In the genomic region with DNA sequence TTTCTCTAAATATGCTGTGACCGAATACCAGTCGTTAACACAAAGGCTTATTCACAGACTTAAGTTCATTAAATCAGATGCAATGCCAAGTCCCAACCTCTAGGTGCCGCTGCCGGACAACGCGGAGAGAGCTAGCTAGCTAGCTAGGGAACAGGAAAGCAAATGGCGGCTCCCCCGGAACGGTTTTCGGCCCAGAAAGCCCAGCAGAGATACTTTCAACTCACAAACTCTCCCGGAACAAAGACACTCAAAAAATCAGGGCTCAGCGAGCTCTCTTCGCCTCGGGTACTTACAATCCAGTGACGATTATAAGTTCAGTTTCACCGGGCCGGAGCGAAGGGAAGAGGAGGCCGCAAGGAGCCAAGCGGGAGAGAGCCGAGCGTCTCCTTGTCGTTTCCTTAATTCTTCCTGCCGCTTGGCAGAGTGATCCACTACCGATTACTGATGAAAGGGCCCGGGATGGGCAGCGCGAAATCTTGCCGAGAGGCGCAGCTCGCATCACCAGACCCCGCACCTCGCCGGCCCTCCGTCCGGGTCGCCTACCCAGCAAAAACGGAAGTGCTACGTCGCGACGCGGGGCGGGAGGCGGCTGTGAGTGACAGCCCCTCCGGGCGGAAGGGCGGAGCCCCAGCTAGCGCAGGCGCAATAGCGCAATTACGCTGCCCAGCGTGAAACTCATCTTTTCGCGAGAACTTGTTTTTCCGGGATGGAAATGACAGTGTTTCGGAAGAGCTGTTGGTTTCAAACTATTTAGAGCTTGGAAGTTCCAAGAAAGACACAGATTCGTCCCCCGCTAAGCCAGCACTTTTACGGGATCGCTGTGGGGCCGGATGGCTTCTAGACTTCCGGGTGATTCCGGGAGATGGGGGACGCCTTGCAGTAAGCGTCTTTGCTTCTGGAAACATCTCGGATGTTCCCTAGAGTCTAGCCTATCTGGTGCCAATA, we compare ENCODE assay signal across 1 cellular context.
TF ChIP-seq lines count a peak whose summit lies in the region.

A gene with protein sequence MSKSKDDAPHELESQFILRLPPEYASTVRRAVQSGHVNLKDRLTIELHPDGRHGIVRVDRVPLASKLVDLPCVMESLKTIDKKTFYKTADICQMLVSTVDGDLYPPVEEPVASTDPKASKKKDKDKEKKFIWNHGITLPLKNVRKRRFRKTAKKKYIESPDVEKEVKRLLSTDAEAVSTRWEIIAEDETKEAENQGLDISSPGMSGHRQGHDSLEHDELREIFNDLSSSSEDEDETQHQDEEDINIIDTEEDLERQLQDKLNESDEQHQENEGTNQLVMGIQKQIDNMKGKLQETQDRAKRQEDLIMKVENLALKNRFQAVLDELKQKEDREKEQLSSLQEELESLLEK (minus strand): TSS at position 560 of the 945 bp plus-strand sequence. CDS start 740 bp downstream, outside the sequence.

TF ChIP-seq in K562, 482 proteins besides CTCF, POLR2A, EP300 and RAD21 (continued from another document and continues in another):
- TF ChIP-seq, protein P1, sequence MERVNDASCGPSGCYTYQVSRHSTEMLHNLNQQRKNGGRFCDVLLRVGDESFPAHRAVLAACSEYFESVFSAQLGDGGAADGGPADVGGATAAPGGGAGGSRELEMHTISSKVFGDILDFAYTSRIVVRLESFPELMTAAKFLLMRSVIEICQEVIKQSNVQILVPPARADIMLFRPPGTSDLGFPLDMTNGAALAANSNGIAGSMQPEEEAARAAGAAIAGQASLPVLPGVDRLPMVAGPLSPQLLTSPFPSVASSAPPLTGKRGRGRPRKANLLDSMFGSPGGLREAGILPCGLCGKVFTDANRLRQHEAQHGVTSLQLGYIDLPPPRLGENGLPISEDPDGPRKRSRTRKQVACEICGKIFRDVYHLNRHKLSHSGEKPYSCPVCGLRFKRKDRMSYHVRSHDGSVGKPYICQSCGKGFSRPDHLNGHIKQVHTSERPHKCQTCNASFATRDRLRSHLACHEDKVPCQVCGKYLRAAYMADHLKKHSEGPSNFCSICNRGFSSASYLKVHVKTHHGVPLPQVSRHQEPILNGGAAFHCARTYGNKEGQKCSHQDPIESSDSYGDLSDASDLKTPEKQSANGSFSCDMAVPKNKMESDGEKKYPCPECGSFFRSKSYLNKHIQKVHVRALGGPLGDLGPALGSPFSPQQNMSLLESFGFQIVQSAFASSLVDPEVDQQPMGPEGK (CRISPR knock-in tag; IDR thresholded peaks at IDR 0.05; ENCODE audit: borderline replicate concordance), result 0 out of 2 replicates have a peak, but pooled peaks have one; percentile 55
- TF ChIP-seq ZNF408 (CRISPR knock-in tag; IDR thresholded peaks at IDR 0.05; ENCODE audit: low read depth) (no peak), ZNF79 (CRISPR knock-in tag; IDR thresholded peaks at IDR 0.05; ENCODE audit: low read depth) (peak; percentile 56; the same call in 1 of the 2 replicates), KLF1 (tag; IDR thresholded peaks at IDR 0.05) (peak; percentile 93), ESRRA (IDR thresholded peaks at IDR 0.05; ENCODE audit: borderline replicate concordance, low read depth) (0 out of 2 replicates have a peak, but pooled peaks have one; percentile 24), ATF7 (IDR thresholded peaks at IDR 0.05) (peak; percentile 72), TAF9B (IDR thresholded peaks at IDR 0.05; ENCODE audit: partially characterized antibody) (peak; percentile 89), ZNF830 (CRISPR knock-in tag; IDR thresholded peaks at IDR 0.05) (peak; percentile 82; the same call in 1 of the 2 replicates), HDAC8 (tag; IDR thresholded peaks at IDR 0.05) (no peak), FOXA1 (IDR thresholded peaks at IDR 0.05; ENCODE audit: borderline replicate concordance) (no peak), JUND (IDR thresholded peaks at IDR 0.05; ENCODE audit: borderline replicate concordance, low read depth, low read length) (peak; percentile 46), JUND (tag; IDR thresholded peaks at IDR 0.05; ENCODE audit: borderline replicate concordance, low read depth, low read length) (no peak; the same call in 1 of the 3 replicates), SIN3A (IDR thresholded peaks at IDR 0.05; ENCODE audit: borderline replicate concordance in 2 of 2, control insufficient read depth in 1 of 2, low read depth in 2 of 2, low read length in 2 of 2) (peak in 1 of 2 experiments; percentile 16; a peak in 1 of 4 replicates), ILF3 (IDR thresholded peaks at IDR 0.05; ENCODE audit: borderline replicate concordance) (peak; percentile 95), MTA2 (IDR thresholded peaks at IDR 0.05; ENCODE audit: low read depth) (no peak), ZBED1 (IDR thresholded peaks at IDR 0.05) (peak; percentile 86), PCBP2 (IDR thresholded peaks at IDR 0.05; ENCODE audit: low read depth, low read length, poor library complexity, severe bottlenecking) (no peak), ARID1B (IDR thresholded peaks at IDR 0.05) (peak; percentile 25; the same call in 1 of the 2 replicates), MTA3 (IDR thresholded peaks at IDR 0.05; ENCODE audit: borderline replicate concordance) (0 out of 2 replicates have a peak, but pooled peaks have one; percentile 47), MEIS2 (IDR thresholded peaks at IDR 0.05; ENCODE audit: partially characterized antibody) (peak; percentile 91), SP1 (CRISPR knock-in tag; IDR thresholded peaks at IDR 0.05) (0 out of 2 replicates have a peak, but pooled peaks have one; percentile 13), MBD2 (IDR thresholded peaks at IDR 0.05; ENCODE audit: borderline replicate concordance, low read depth) (peak; percentile 67; the same call in 1 of the 2 replicates), PML (IDR thresholded peaks at IDR 0.05; ENCODE audit: low read length) (peak; percentile 89), SMARCA4 (IDR thresholded peaks at IDR 0.05) (peak; percentile 88), MYNN (IDR thresholded peaks at IDR 0.05) (no peak), MYNN (CRISPR knock-in tag; IDR thresholded peaks at IDR 0.05) (0 out of 2 replicates have a peak, but pooled peaks have one; percentile 48)
- TF ChIP-seq, protein P2, sequence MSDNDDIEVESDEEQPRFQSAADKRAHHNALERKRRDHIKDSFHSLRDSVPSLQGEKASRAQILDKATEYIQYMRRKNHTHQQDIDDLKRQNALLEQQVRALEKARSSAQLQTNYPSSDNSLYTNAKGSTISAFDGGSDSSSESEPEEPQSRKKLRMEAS (CRISPR knock-in tag; IDR thresholded peaks at IDR 0.05), result peak; percentile 43; the same call in 1 of the 2 replicates
- TF ChIP-seq, protein P3, sequence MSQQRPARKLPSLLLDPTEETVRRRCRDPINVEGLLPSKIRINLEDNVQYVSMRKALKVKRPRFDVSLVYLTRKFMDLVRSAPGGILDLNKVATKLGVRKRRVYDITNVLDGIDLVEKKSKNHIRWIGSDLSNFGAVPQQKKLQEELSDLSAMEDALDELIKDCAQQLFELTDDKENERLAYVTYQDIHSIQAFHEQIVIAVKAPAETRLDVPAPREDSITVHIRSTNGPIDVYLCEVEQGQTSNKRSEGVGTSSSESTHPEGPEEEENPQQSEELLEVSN (IDR thresholded peaks at IDR 0.05; ENCODE audit: borderline replicate concordance in 1 of 2, extremely low read depth in 1 of 2, insufficient read depth in 1 of 2, insufficient read length in 1 of 2, low read depth in 1 of 2, low read length in 1 of 2, poor library complexity in 1 of 2, severe bottlenecking in 1 of 2), result peak; percentile 61 to 80
- TF ChIP-seq, protein P4, sequence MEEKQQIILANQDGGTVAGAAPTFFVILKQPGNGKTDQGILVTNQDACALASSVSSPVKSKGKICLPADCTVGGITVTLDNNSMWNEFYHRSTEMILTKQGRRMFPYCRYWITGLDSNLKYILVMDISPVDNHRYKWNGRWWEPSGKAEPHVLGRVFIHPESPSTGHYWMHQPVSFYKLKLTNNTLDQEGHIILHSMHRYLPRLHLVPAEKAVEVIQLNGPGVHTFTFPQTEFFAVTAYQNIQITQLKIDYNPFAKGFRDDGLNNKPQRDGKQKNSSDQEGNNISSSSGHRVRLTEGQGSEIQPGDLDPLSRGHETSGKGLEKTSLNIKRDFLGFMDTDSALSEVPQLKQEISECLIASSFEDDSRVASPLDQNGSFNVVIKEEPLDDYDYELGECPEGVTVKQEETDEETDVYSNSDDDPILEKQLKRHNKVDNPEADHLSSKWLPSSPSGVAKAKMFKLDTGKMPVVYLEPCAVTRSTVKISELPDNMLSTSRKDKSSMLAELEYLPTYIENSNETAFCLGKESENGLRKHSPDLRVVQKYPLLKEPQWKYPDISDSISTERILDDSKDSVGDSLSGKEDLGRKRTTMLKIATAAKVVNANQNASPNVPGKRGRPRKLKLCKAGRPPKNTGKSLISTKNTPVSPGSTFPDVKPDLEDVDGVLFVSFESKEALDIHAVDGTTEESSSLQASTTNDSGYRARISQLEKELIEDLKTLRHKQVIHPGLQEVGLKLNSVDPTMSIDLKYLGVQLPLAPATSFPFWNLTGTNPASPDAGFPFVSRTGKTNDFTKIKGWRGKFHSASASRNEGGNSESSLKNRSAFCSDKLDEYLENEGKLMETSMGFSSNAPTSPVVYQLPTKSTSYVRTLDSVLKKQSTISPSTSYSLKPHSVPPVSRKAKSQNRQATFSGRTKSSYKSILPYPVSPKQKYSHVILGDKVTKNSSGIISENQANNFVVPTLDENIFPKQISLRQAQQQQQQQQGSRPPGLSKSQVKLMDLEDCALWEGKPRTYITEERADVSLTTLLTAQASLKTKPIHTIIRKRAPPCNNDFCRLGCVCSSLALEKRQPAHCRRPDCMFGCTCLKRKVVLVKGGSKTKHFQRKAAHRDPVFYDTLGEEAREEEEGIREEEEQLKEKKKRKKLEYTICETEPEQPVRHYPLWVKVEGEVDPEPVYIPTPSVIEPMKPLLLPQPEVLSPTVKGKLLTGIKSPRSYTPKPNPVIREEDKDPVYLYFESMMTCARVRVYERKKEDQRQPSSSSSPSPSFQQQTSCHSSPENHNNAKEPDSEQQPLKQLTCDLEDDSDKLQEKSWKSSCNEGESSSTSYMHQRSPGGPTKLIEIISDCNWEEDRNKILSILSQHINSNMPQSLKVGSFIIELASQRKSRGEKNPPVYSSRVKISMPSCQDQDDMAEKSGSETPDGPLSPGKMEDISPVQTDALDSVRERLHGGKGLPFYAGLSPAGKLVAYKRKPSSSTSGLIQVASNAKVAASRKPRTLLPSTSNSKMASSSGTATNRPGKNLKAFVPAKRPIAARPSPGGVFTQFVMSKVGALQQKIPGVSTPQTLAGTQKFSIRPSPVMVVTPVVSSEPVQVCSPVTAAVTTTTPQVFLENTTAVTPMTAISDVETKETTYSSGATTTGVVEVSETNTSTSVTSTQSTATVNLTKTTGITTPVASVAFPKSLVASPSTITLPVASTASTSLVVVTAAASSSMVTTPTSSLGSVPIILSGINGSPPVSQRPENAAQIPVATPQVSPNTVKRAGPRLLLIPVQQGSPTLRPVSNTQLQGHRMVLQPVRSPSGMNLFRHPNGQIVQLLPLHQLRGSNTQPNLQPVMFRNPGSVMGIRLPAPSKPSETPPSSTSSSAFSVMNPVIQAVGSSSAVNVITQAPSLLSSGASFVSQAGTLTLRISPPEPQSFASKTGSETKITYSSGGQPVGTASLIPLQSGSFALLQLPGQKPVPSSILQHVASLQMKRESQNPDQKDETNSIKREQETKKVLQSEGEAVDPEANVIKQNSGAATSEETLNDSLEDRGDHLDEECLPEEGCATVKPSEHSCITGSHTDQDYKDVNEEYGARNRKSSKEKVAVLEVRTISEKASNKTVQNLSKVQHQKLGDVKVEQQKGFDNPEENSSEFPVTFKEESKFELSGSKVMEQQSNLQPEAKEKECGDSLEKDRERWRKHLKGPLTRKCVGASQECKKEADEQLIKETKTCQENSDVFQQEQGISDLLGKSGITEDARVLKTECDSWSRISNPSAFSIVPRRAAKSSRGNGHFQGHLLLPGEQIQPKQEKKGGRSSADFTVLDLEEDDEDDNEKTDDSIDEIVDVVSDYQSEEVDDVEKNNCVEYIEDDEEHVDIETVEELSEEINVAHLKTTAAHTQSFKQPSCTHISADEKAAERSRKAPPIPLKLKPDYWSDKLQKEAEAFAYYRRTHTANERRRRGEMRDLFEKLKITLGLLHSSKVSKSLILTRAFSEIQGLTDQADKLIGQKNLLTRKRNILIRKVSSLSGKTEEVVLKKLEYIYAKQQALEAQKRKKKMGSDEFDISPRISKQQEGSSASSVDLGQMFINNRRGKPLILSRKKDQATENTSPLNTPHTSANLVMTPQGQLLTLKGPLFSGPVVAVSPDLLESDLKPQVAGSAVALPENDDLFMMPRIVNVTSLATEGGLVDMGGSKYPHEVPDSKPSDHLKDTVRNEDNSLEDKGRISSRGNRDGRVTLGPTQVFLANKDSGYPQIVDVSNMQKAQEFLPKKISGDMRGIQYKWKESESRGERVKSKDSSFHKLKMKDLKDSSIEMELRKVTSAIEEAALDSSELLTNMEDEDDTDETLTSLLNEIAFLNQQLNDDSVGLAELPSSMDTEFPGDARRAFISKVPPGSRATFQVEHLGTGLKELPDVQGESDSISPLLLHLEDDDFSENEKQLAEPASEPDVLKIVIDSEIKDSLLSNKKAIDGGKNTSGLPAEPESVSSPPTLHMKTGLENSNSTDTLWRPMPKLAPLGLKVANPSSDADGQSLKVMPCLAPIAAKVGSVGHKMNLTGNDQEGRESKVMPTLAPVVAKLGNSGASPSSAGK (IDR thresholded peaks at IDR 0.05), result peak; percentile 85
- TF ChIP-seq, protein P5, sequence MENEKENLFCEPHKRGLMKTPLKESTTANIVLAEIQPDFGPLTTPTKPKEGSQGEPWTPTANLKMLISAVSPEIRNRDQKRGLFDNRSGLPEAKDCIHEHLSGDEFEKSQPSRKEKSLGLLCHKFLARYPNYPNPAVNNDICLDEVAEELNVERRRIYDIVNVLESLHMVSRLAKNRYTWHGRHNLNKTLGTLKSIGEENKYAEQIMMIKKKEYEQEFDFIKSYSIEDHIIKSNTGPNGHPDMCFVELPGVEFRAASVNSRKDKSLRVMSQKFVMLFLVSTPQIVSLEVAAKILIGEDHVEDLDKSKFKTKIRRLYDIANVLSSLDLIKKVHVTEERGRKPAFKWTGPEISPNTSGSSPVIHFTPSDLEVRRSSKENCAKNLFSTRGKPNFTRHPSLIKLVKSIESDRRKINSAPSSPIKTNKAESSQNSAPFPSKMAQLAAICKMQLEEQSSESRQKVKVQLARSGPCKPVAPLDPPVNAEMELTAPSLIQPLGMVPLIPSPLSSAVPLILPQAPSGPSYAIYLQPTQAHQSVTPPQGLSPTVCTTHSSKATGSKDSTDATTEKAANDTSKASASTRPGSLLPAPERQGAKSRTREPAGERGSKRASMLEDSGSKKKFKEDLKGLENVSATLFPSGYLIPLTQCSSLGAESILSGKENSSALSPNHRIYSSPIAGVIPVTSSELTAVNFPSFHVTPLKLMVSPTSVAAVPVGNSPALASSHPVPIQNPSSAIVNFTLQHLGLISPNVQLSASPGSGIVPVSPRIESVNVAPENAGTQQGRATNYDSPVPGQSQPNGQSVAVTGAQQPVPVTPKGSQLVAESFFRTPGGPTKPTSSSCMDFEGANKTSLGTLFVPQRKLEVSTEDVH (IDR thresholded peaks at IDR 0.05; ENCODE audit: low read depth, partially characterized antibody), result peak; percentile 21
- TF ChIP-seq, protein P6, sequence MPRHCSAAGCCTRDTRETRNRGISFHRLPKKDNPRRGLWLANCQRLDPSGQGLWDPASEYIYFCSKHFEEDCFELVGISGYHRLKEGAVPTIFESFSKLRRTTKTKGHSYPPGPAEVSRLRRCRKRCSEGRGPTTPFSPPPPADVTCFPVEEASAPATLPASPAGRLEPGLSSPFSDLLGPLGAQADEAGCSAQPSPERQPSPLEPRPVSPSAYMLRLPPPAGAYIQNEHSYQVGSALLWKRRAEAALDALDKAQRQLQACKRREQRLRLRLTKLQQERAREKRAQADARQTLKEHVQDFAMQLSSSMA (CRISPR knock-in tag; IDR thresholded peaks at IDR 0.05), result no peak
